ENCODE assay signal across 1 cellular context in the genomic region with DNA sequence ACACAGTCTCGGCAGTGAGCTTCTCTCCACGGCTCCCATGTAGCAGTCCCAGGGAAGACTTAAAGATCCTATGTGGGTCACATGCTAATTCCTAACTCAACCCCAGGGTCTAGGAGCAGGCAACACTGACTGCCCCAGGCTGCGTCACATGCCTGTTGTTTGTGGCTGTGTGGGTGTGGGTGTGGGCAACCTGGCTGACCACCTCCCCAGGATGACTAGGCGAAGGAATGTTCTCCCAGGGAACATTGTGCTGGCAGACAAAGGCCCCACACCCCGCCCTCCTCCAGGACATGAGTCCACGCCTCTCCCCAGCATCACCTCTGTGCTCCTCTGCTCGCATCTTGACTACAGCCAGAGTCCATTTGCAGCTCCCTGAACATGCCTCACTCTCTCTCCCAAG.
TF ChIP-seq lines count a peak whose summit lies in the region.

No MANE protein-coding gene starts in this region.

TF ChIP-seq in H1, 55 proteins besides CTCF, POLR2A, EP300 and RAD21:
- TF ChIP-seq CHD1 (IDR thresholded peaks at IDR 0.05; ENCODE audit: low read depth, low read length) (no peak), POLR2AphosphoS5 (IDR thresholded peaks at IDR 0.05; ENCODE audit: low read depth, low read length) (no peak), CBX5 (IDR thresholded peaks at IDR 0.05; ENCODE audit: low read depth, low read length) (no peak), CREB1 (IDR thresholded peaks at IDR 0.05) (no peak), BRCA1 (IDR thresholded peaks at IDR 0.05; ENCODE audit: low read depth, low read length) (no peak)
- TF ChIP-seq, protein P1, sequence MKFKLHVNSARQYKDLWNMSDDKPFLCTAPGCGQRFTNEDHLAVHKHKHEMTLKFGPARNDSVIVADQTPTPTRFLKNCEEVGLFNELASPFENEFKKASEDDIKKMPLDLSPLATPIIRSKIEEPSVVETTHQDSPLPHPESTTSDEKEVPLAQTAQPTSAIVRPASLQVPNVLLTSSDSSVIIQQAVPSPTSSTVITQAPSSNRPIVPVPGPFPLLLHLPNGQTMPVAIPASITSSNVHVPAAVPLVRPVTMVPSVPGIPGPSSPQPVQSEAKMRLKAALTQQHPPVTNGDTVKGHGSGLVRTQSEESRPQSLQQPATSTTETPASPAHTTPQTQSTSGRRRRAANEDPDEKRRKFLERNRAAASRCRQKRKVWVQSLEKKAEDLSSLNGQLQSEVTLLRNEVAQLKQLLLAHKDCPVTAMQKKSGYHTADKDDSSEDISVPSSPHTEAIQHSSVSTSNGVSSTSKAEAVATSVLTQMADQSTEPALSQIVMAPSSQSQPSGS (IDR thresholded peaks at IDR 0.05; ENCODE audit: low read length): no peak
